21 cellular contexts compared by ENCODE assay signal in the genomic region with DNA sequence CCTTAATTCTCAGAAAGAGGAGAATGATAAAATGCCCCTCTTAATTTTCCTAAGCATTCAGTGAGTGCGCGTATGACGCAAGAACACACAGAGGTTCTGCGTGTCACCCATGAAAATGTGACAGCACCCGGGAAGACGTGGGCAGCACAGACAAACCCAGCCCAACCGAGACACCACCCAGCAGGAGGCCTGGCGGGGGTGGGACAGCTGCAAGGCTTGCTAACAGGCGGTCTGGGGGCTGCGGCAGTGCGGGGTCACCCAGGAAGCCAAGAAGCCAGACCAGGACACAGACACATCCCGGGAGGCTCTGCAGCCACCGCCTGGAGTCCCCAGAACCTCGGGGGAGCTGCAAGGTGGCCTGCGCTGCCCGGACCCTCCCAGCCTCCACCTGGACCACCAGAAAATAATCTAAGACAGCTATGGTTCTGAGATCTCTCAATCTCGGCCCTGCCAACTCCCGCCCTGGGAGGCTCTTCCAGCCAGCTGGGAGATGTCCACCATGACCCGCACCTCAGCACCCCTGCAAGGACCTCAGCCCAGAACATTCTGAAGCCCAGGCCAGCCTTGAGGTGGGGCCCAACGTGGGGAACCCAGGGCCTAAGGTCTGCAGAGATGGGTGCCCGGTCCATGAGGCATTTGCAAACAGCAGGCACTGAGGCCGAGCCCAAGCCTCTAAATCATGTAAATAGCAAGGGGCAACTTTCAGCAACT. TPM values are rescaled to one million over a fixed set of nuclear protein-coding genes. Genes with fewer than 3 reads are reported as not detected.
DNase-seq lines count a peak whose midpoint lies in the region; ATAC-seq and TF ChIP-seq lines count a peak whose summit lies in the region.
"Had no signal": no experiment of that assay in that cellular context is flagged by ENCODE, and none has a peak within 500 bp of the region (broad histone marks: within the 10 kb centered on the region; RNA-seq: fewer than 3 reads in every experiment).

No MANE protein-coding gene starts in this region.

- intact Hi-C loops in OCI-LY7 (cut with micrococcal nuclease; ENCODE audit: unreplicated experiment), result no loop called here

- no peak for ATAC-seq in HG02642 (IDR thresholded peaks at IDR 0.05; ENCODE audit: poor library complexity, unreplicated experiment)
- ATAC-seq: effector memory CD8-positive, alpha-beta T cell; left lung; SK-N-SH treated with all-trans-retinoic acid at 6 μM for 48 hours had no signal

- POLR2A ChIA-PET in OCI-LY7 (lab: Charles Lee), result no interaction called here

- H3K27ac Mint-ChIP-seq in nephron progenitor cell, result peak overlapping the region; percentile 68
- H3K27ac Mint-ChIP-seq: naive B cell had no signal

- no peak for TF ChIP-seq POLR2A in NB4 (IDR thresholded peaks at IDR 0.05; ENCODE audit: extremely low read depth, insufficient read length)
- no peak for TF ChIP-seq POLR2A in erythroblast (IDR thresholded peaks at IDR 0.05; ENCODE audit: low read length)

- no peaks in the 10 kb centered on the region for H3K79me2 ChIP-seq in OCI-LY7 (ENCODE audit: insufficient read depth, low read depth, low read length)

- no peak overlapping the region for H3K4me3 ChIP-seq in NB4 (ENCODE audit: low read depth, low read length)
- no peak overlapping the region for H3K4me3 ChIP-seq in fibroblast of mammary gland (ENCODE audit: control insufficient read depth, low read depth, low read length)
- H3K4me3 ChIP-seq in OCI-LY7 (ENCODE audit: low read depth, low read length, poor library complexity, severe bottlenecking), result no peak overlapping the region
- H3K4me3 ChIP-seq: left lung had no signal

- TF ChIP-seq CTCF in NB4 (IDR thresholded peaks at IDR 0.05; ENCODE audit: low read depth, low read length), result no peak
- no peak for TF ChIP-seq CTCF in fibroblast of mammary gland (conservative IDR thresholded peaks at IDR 0.05; ENCODE audit: control insufficient read depth, insufficient read depth, low read depth, low read length)
- TF ChIP-seq CTCF in nephron progenitor cell (IDR thresholded peaks at IDR 0.05), result no peak
- no peak for TF ChIP-seq CTCF in OCI-LY7 (conservative IDR thresholded peaks at IDR 0.05; ENCODE audit: low read length)

- no peak overlapping the region for H3K4me2 ChIP-seq in OCI-LY7 (ENCODE audit: low read length)

- peaks cover 21% of the 10 kb centered on the region for H3K36me3 Mint-ChIP-seq in nephron progenitor cell (ENCODE audit: low read depth)
- H3K36me3 Mint-ChIP-seq: naive B cell had no signal

- H3K9me3 Mint-ChIP-seq in nephron progenitor cell, result no peaks in the 10 kb centered on the region
- H3K9me3 Mint-ChIP-seq: effector memory CD8-positive, alpha-beta T cell; H9; naive B cell had no signal

- H3K9me3 ChIP-seq in OCI-LY7 (ENCODE audit: low read length), result no peaks in the 10 kb centered on the region
- H3K9me3 ChIP-seq: left lung had no signal

- H3K27me3 Mint-ChIP-seq in nephron progenitor cell (ENCODE audit: low read depth, poor library complexity), result peaks cover 3% of the 10 kb centered on the region
- H3K27me3 Mint-ChIP-seq: effector memory CD8-positive, alpha-beta T cell; naive B cell had no signal

- H3K36me3 ChIP-seq in OCI-LY7 (ENCODE audit: insufficient read depth, low read length), result peaks cover 57% of the 10 kb centered on the region

- no peaks in the 10 kb centered on the region for H3K9me2 ChIP-seq in OCI-LY7 (ENCODE audit: insufficient read depth, low read length)

- peaks cover 10% of the 10 kb centered on the region for H3K4me1 Mint-ChIP-seq in nephron progenitor cell

- peak; percentile 64 for DNase-seq in Ammon's horn (ENCODE audit: low spot score)
- DNase-seq in NB4 (ENCODE audit: low read depth), result peak; percentile 92
- DNase-seq in fibroblast of mammary gland (ENCODE audit: low read depth), result peak; percentile 40
- DNase-seq in nephron progenitor cell, result no peak
- no peak for DNase-seq in H4 (ENCODE audit: low spot score)
- DNase-seq in erythroblast (lab: John Stamatoyannopoulos, UW), result no peak
- DNase-seq in OCI-LY7 (ENCODE audit: low spot score), result no peak
- DNase-seq: activated CD4-positive, alpha-beta T cell treated with anti-CD3 and anti-CD28 coated beads, Interleukin-2, amount 50 U/mL, for 4 hours; activated T-cell treated with anti-CD3 and anti-CD28 coated beads, Interleukin-2, amount 50 U/mL, for 1 hour; Calu3; effector memory CD8-positive, alpha-beta T cell; GDM1; H9; naive B cell; NCI-H187 treated with DMSO at 0.1 percent for 48 hours; NCI-H526; retina; stimulated activated CD4-positive, alpha-beta T cell treated with anti-CD3 and anti-CD28 coated beads, Interleukin-2, amount 100 ng/mL, for 24 hours had no signal

- no peaks in the 10 kb centered on the region for H3K4me1 ChIP-seq in OCI-LY7 (ENCODE audit: insufficient read depth, low read length, poor library complexity, severe bottlenecking)

- CTCF ChIA-PET in OCI-LY7 (lab: Charles Lee; ENCODE audit: unreplicated experiment), result no interaction called here

- no peak overlapping the region for H2AFZ ChIP-seq in OCI-LY7 (ENCODE audit: low read length)

- BruUV-seq in OCI-LY7 (replicated peaks; lab: Mats Ljungman, UMichigan), result no TSS peak

- H3K4me3 Mint-ChIP-seq in nephron progenitor cell, result no peak overlapping the region
- H3K4me3 Mint-ChIP-seq: H9, naive B cell had no signal

- H4K20me1 ChIP-seq in OCI-LY7 (ENCODE audit: insufficient read depth, low read length), result no peaks in the 10 kb centered on the region

- H3K27ac ChIP-seq in OCI-LY7 (ENCODE audit: low read depth, low read length, poor library complexity, severe bottlenecking), result no peak overlapping the region
- H3K27ac ChIP-seq: left lung had no signal

RNA-seq across cellular contexts. Expression of gene BRD1, which starts 47.2 kb away (rescaled TPM):
- 7.3 and 13.9 TPM in 2 replicates for total RNA-seq in H4 (2014; rRNA removed; shearing (Covaris generic))
- total RNA-seq in OCI-LY7 (2014; rRNA removed; shearing (Covaris generic)), result 37.3 and 38.1 TPM in 2 replicates
- 46.6 and 47.3 TPM in 2 replicates for total RNA-seq in OCI-LY7 (2022)

Comparison
In these comparisons a context has a peak if more than half of its experiments do, and no peak if none do; other contexts are left out.
1. DNase-seq: peak in Ammon's horn (single experiment), NB4 (single experiment) and fibroblast of mammary gland (single experiment); none in nephron progenitor cell (single experiment), H4 (single experiment), erythroblast (0 of 2) and OCI-LY7 (single experiment).